2 cellular contexts compared by ENCODE assay signal in the genomic region with DNA sequence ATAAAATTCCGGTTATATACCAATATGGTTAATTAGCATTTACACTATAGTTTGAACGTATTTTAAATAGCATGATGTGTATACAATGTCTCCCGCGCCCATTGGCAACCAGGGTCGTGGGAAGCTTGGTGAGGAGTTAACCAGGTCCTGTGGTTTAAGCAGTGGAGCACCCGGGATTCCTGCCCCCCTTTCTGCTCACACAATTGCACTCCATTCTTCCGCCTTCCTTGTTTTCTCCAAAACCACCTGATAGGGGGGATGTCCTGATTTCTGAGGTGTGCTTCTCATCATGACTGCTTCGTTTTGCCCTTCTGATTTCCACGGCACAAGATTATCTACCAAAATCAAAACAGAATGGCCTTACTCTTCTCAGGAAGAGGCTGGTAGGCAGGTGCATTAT.
TF ChIP-seq lines count a peak whose summit lies in the region.

No MANE protein-coding gene starts in this region.

TF ChIP-seq in IMR-90, 13 proteins besides CTCF, POLR2A, EP300 and RAD21:
- TF ChIP-seq MAFK (IDR thresholded peaks at IDR 0.05; ENCODE audit: low read depth, low read length): no peak
- TF ChIP-seq CEBPB (IDR thresholded peaks at IDR 0.05; ENCODE audit: low read depth, low read length): no peak
- no peak for TF ChIP-seq FOS (IDR thresholded peaks at IDR 0.05; ENCODE audit: low read depth, low read length)

TF ChIP-seq in GM12878, 131 proteins besides CTCF, POLR2A, EP300 and RAD21:
- TF ChIP-seq, protein P1, sequence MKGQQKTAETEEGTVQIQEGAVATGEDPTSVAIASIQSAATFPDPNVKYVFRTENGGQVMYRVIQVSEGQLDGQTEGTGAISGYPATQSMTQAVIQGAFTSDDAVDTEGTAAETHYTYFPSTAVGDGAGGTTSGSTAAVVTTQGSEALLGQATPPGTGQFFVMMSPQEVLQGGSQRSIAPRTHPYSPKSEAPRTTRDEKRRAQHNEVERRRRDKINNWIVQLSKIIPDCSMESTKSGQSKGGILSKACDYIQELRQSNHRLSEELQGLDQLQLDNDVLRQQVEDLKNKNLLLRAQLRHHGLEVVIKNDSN (IDR thresholded peaks at IDR 0.05; ENCODE audit: borderline replicate concordance, extremely low read length, insufficient read depth, low read depth, low read length): no peak
- TF ChIP-seq MTA2 (IDR thresholded peaks at IDR 0.05; ENCODE audit: low read depth) (no peak), PML (IDR thresholded peaks at IDR 0.05; ENCODE audit: low read length) (no peak), FOS (IDR thresholded peaks at IDR 0.05; ENCODE audit: borderline replicate concordance, extremely low read depth, insufficient read length) (no peak), POLR2AphosphoS2 (IDR thresholded peaks at IDR 0.05; ENCODE audit: low read depth, low read length) (no peak), ESRRA (IDR thresholded peaks at IDR 0.05; ENCODE audit: low read length) (no peak), NFYA (IDR thresholded peaks at IDR 0.05; ENCODE audit: borderline replicate concordance, low read depth, low read length) (no peak), STAT1 (conservative IDR thresholded peaks at IDR 0.05) (no peak), POU2F2 (IDR thresholded peaks at IDR 0.05; ENCODE audit: borderline replicate concordance, low read depth, low read length) (no peak), KDM1A (IDR thresholded peaks at IDR 0.05; ENCODE audit: borderline replicate concordance) (no peak), ZNF592 (IDR thresholded peaks at IDR 0.05) (no peak), YBX1 (IDR thresholded peaks at IDR 0.05) (no peak), TCF12 (IDR thresholded peaks at IDR 0.05; ENCODE audit: low read depth, low read length) (no peak), RBBP5 (conservative IDR thresholded peaks at IDR 0.05) (no peak), EED (IDR thresholded peaks at IDR 0.05; ENCODE audit: low read depth) (no peak), RFX5 (IDR thresholded peaks at IDR 0.05; ENCODE audit: low read depth, low read length) (no peak), ASH2L (IDR thresholded peaks at IDR 0.05; ENCODE audit: borderline replicate concordance, low read depth) (no peak), GABPA (IDR thresholded peaks at IDR 0.05; ENCODE audit: low read depth) (no peak)
- TF ChIP-seq, protein P2, sequence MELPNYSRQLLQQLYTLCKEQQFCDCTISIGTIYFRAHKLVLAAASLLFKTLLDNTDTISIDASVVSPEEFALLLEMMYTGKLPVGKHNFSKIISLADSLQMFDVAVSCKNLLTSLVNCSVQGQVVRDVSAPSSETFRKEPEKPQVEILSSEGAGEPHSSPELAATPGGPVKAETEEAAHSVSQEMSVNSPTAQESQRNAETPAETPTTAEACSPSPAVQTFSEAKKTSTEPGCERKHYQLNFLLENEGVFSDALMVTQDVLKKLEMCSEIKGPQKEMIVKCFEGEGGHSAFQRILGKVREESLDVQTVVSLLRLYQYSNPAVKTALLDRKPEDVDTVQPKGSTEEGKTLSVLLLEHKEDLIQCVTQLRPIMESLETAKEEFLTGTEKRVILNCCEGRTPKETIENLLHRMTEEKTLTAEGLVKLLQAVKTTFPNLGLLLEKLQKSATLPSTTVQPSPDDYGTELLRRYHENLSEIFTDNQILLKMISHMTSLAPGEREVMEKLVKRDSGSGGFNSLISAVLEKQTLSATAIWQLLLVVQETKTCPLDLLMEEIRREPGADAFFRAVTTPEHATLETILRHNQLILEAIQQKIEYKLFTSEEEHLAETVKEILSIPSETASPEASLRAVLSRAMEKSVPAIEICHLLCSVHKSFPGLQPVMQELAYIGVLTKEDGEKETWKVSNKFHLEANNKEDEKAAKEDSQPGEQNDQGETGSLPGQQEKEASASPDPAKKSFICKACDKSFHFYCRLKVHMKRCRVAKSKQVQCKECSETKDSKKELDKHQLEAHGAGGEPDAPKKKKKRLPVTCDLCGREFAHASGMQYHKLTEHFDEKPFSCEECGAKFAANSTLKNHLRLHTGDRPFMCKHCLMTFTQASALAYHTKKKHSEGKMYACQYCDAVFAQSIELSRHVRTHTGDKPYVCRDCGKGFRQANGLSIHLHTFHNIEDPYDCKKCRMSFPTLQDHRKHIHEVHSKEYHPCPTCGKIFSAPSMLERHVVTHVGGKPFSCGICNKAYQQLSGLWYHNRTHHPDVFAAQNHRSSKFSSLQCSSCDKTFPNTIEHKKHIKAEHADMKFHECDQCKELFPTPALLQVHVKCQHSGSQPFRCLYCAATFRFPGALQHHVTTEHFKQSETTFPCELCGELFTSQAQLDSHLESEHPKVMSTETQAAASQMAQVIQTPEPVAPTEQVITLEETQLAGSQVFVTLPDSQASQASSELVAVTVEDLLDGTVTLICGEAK (IDR thresholded peaks at IDR 0.05; ENCODE audit: borderline replicate concordance): no peak
- TF ChIP-seq, protein P3, sequence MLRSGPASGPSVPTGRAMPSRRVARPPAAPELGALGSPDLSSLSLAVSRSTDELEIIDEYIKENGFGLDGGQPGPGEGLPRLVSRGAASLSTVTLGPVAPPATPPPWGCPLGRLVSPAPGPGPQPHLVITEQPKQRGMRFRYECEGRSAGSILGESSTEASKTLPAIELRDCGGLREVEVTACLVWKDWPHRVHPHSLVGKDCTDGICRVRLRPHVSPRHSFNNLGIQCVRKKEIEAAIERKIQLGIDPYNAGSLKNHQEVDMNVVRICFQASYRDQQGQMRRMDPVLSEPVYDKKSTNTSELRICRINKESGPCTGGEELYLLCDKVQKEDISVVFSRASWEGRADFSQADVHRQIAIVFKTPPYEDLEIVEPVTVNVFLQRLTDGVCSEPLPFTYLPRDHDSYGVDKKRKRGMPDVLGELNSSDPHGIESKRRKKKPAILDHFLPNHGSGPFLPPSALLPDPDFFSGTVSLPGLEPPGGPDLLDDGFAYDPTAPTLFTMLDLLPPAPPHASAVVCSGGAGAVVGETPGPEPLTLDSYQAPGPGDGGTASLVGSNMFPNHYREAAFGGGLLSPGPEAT (IDR thresholded peaks at IDR 0.05; ENCODE audit: low read depth): no peak
